Comparison of ENCODE assay signal across 12 cellular contexts in the genomic region with DNA sequence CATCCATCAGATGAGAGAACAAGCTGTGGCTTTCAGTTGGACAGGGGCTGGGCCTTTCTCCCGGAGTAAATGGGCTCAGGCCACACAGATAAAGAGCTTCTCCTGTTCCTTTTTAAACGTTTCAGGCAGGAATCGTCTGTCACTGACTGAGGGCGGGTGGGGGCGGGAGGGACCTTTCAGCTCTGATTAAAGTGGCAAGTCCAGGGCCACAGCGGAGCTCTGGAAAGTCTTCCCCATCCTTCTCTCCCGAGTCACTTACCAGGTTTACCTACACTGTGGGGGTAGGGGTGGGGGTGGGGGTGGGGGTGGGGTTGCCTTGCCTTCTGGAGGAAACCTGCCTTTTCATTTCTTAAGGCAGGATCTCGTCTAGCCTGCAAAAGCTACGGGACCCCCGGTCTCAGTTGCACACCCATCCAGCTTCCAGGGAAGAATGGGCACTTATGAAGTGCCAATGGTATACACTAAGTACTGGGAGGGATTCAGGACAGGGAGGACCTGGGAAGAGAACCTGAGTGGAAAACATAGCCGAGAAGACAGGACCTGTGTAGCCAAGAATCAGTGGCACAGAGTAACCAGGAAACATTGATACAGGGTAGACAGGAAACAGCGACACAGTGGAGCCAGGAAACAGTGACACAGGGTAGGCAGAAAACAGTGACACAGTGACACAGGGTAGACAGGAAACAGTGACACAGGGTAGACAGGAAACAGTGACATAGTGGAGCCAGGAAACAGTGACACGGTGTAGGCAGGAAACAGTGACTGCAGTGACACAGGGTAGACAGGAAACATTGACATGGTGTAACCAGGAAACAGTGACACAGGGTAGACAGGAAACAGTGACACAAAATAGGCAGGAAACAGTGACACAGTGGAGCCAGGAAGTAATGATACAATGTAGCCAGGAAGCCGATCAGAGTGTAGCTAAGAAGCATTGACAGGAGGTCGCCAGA.
DNase-seq lines count a peak whose midpoint lies in the region; ATAC-seq and TF ChIP-seq lines count a peak whose summit lies in the region.
"Had no signal": no experiment of that assay in that cellular context is flagged by ENCODE, and none has a peak within 500 bp of the region (broad histone marks: within the 10 kb centered on the region; RNA-seq: fewer than 3 reads in every experiment).

No MANE protein-coding gene starts in this region.

- peaks cover 12% of the 10 kb centered on the region for H3K27me3 Mint-ChIP-seq in activated naive CD4-positive, alpha-beta T cell treated with anti-CD3 and anti-CD28 coated beads for 36 hours (ENCODE audit: low read depth)
- H3K27me3 Mint-ChIP-seq in T-helper 2 cell treated with Interferon-gamma antibody and Interleukin-4, amounts not matched to agents 5 μg/mL and 100 μg/mL, for 36 hours (ENCODE audit: low read depth): no peaks in the 10 kb centered on the region
- peaks cover 18% of the 10 kb centered on the region for H3K27me3 Mint-ChIP-seq in endothelial cell (ENCODE audit: unreplicated experiment)
- peaks cover 37% of the 10 kb centered on the region for H3K27me3 Mint-ChIP-seq in stimulated activated naive CD8-positive, alpha-beta T cell treated with anti-CD3 and anti-CD28 coated beads, Interleukin-15, amount 100 ng/mL, for 72 hours

- intact Hi-C loops in activated naive CD4-positive, alpha-beta T cell treated with anti-CD3 and anti-CD28 coated beads for 36 hours (cut with micrococcal nuclease): no loop called here

- H3K9me3 Mint-ChIP-seq in activated naive CD4-positive, alpha-beta T cell treated with anti-CD3 and anti-CD28 coated beads for 36 hours: peaks cover 9% of the 10 kb centered on the region
- H3K9me3 Mint-ChIP-seq in T-helper 2 cell treated with Interferon-gamma antibody and Interleukin-4, amounts not matched to agents 5 μg/mL and 100 μg/mL, for 36 hours: peaks cover 11% of the 10 kb centered on the region
- H3K9me3 Mint-ChIP-seq in endothelial cell (ENCODE audit: unreplicated experiment): peaks cover 7% of the 10 kb centered on the region
- peaks cover 9 to 19% of the 10 kb centered on the region in 2 donors for H3K9me3 Mint-ChIP-seq in stimulated activated naive CD8-positive, alpha-beta T cell treated with anti-CD3 and anti-CD28 coated beads, Interleukin-15, amount 100 ng/mL, for 72 hours

- no peaks in the 10 kb centered on the region for H3K36me3 Mint-ChIP-seq in activated naive CD4-positive, alpha-beta T cell treated with anti-CD3 and anti-CD28 coated beads for 36 hours (ENCODE audit: low read depth)
- no peaks in the 10 kb centered on the region for H3K36me3 Mint-ChIP-seq in T-helper 2 cell treated with Interferon-gamma antibody and Interleukin-4, amounts not matched to agents 5 μg/mL and 100 μg/mL, for 36 hours (ENCODE audit: low read depth)
- H3K36me3 Mint-ChIP-seq in endothelial cell (ENCODE audit: low read depth, unreplicated experiment): peaks cover 15% of the 10 kb centered on the region

- CTCF ChIA-PET in activated naive CD4-positive, alpha-beta T cell treated with anti-CD3 and anti-CD28 coated beads for 36 hours (lab: Charles Lee): interaction anchor here (0.8 kb wide), 1 partner anchor 242 kb away, joined by 3 read pairs; no protein-coding TSS in a partner anchor
- CTCF ChIA-PET in GM10248 (lab: Yijun Ruan, JAX): no interaction called here

- H3K4me3 Mint-ChIP-seq in activated naive CD4-positive, alpha-beta T cell treated with anti-CD3 and anti-CD28 coated beads for 36 hours: no peak overlapping the region
- H3K4me3 Mint-ChIP-seq in T-helper 2 cell treated with Interferon-gamma antibody and Interleukin-4, amounts not matched to agents 5 μg/mL and 100 μg/mL, for 36 hours: no peak overlapping the region
- H3K4me3 Mint-ChIP-seq in endothelial cell (ENCODE audit: unreplicated experiment): no peak overlapping the region
- H3K4me3 Mint-ChIP-seq in stimulated activated naive CD8-positive, alpha-beta T cell treated with anti-CD3 and anti-CD28 coated beads, Interleukin-15, amount 100 ng/mL, for 72 hours: no peak overlapping the region

- peak overlapping the region; percentile 90 for H3K27ac Mint-ChIP-seq in activated naive CD4-positive, alpha-beta T cell treated with anti-CD3 and anti-CD28 coated beads for 36 hours
- H3K27ac Mint-ChIP-seq in T-helper 2 cell treated with Interferon-gamma antibody and Interleukin-4, amounts not matched to agents 5 μg/mL and 100 μg/mL, for 36 hours: peak overlapping the region; percentile 80
- peak overlapping the region; percentile 98 for H3K27ac Mint-ChIP-seq in endothelial cell (ENCODE audit: unreplicated experiment)
- peak overlapping the region; percentile 83 to 87 for H3K27ac Mint-ChIP-seq in stimulated activated naive CD8-positive, alpha-beta T cell treated with anti-CD3 and anti-CD28 coated beads, Interleukin-15, amount 100 ng/mL, for 72 hours

- POLR2A ChIA-PET in GM10248 (lab: Yijun Ruan, JAX): no interaction called here

- TF ChIP-seq CTCF in endothelial cell (IDR thresholded peaks at IDR 0.05; ENCODE audit: unreplicated experiment): no peak
- TF ChIP-seq CTCF in GM10248 (IDR thresholded peaks at IDR 0.05; ENCODE audit: control extremely low read depth, extremely low read depth, low read depth, missing control alignments): no peak

- DNase-seq in activated naive CD4-positive, alpha-beta T cell treated with anti-CD3 and anti-CD28 coated beads for 36 hours: peak; percentile 53
- no peak for DNase-seq in activated naive CD4-positive, alpha-beta T cell treated with anti-CD3 and anti-CD28 coated beads, Interleukin-2, amount 50 U/mL, for 16 hours
- DNase-seq in T-helper 2 cell treated with Interferon-gamma antibody and Interleukin-4, amounts not matched to agents 5 μg/mL and 100 μg/mL, for 36 hours (ENCODE audit: low spot score): no peak
- DNase-seq in endothelial cell (ENCODE audit: low spot score) (no peak), GM10248 (ENCODE audit: extremely low spot score) (no peak)
- peak in 1 of 2 donors; percentile 18 for DNase-seq in stimulated activated naive CD8-positive, alpha-beta T cell treated with anti-CD3 and anti-CD28 coated beads, Interleukin-15, amount 100 ng/mL, for 72 hours
- DNase-seq: BE2C, hypothalamus, NCI-H2081 treated with DMSO at 0.1 percent for 48 hours, thyroid gland had no signal

- H3K4me1 Mint-ChIP-seq in activated naive CD4-positive, alpha-beta T cell treated with anti-CD3 and anti-CD28 coated beads for 36 hours (ENCODE audit: low read depth): peaks cover 24% of the 10 kb centered on the region
- H3K4me1 Mint-ChIP-seq in T-helper 2 cell treated with Interferon-gamma antibody and Interleukin-4, amounts not matched to agents 5 μg/mL and 100 μg/mL, for 36 hours (ENCODE audit: low read depth): peaks cover 2% of the 10 kb centered on the region
- H3K4me1 Mint-ChIP-seq in endothelial cell (ENCODE audit: unreplicated experiment): peaks cover 3% of the 10 kb centered on the region
- H3K4me1 Mint-ChIP-seq in stimulated activated naive CD8-positive, alpha-beta T cell treated with anti-CD3 and anti-CD28 coated beads, Interleukin-15, amount 100 ng/mL, for 72 hours: peaks cover 24% of the 10 kb centered on the region

- peak; percentile 84 for ATAC-seq in stimulated activated naive CD8-positive, alpha-beta T cell treated with anti-CD3 and anti-CD28 coated beads, Interleukin-15, amount 100 ng/mL, for 72 hours
- ATAC-seq in HG02798 (IDR thresholded peaks at IDR 0.05; ENCODE audit: poor library complexity, unreplicated experiment): no peak
- no peak for ATAC-seq in HG03039 (IDR thresholded peaks at IDR 0.05; ENCODE audit: unreplicated experiment)
